17 cellular contexts compared by ENCODE assay signal in genomic region chrX:10649286-10649685, GRCh38.
"Had no signal": no experiment of that assay in that cellular context is flagged by ENCODE, and none has a peak within 500 bp of the region (broad histone marks: within the 10 kb centered on the region; RNA-seq: fewer than 3 reads in every experiment).

No MANE protein-coding gene starts in this region.

- H3K4me1 ChIP-seq: esophagus muscularis mucosa had no signal

- H3K36me3 ChIP-seq: esophagus muscularis mucosa had no signal

- H3K27me3 ChIP-seq: esophagus muscularis mucosa had no signal

- H3K4me1 Mint-ChIP-seq: activated CD4-positive, alpha-beta T cell treated with anti-CD3 and anti-CD28 coated beads for 36 hours; activated CD8-positive, alpha-beta memory T cell treated with anti-CD3 and anti-CD28 coated beads, Interleukin-2, amount 10 ng/mL, durations not matched to agents 7 days and 5 days; activated naive CD4-positive, alpha-beta T cell treated with anti-CD3 and anti-CD28 coated beads, Interleukin-2, amount 10 ng/mL, durations not matched to agents 7 days and 5 days had no signal

- H3K4me3 Mint-ChIP-seq: activated CD4-positive, alpha-beta memory T cell treated with anti-CD3 and anti-CD28 coated beads for 36 hours; activated CD4-positive, alpha-beta T cell treated with anti-CD3 and anti-CD28 coated beads for 36 hours; activated CD8-positive, alpha-beta memory T cell treated with anti-CD3 and anti-CD28 coated beads, Interleukin-2, amount 10 ng/mL, durations not matched to agents 7 days and 5 days; activated naive CD4-positive, alpha-beta T cell treated with anti-CD3 and anti-CD28 coated beads, Interleukin-2, amount 10 ng/mL, durations not matched to agents 7 days and 5 days; natural killer cell treated with Interleukin-12 subunit alpha and Interleukin-12 subunit beta and Interleukin-15 and Interleukin-18, amount 100 ng/mL, for 72 hours had no signal

- H3K9me3 ChIP-seq: esophagus muscularis mucosa had no signal

- DNase-seq: activated CD4-positive, alpha-beta memory T cell treated with anti-CD3 and anti-CD28 coated beads for 36 hours; activated CD4-positive, alpha-beta T cell treated with anti-CD3 and anti-CD28 coated beads for 36 hours; activated CD8-positive, alpha-beta memory T cell treated with anti-CD3 and anti-CD28 coated beads, Interleukin-2, amount 10 ng/mL, durations not matched to agents 7 days and 5 days; activated naive CD4-positive, alpha-beta T cell treated with anti-CD3 and anti-CD28 coated beads, Interleukin-2, amount 10 ng/mL, durations not matched to agents 7 days and 5 days; activated T-cell treated with anti-CD3 and anti-CD28 coated beads, Interleukin-2, amount 50 U/mL, for 1 hour; caudate nucleus; left colon; posterior cingulate gyrus; stimulated activated CD4-positive, alpha-beta T cell treated with anti-CD3 and anti-CD28 coated beads, Interleukin-4, amount 100 ng/mL, for 4 hours; stimulated activated CD8-positive, alpha-beta memory T cell treated with anti-CD3 and anti-CD28 coated beads, Interleukin-4, amount 100 ng/mL, for 48 hours; stimulated activated naive CD4-positive, alpha-beta T cell treated with Interleukin-2 at 50 U/mL for 16 hours; substantia nigra had no signal

- H3K27me3 Mint-ChIP-seq: activated CD4-positive, alpha-beta memory T cell treated with anti-CD3 and anti-CD28 coated beads for 36 hours; activated CD4-positive, alpha-beta T cell treated with anti-CD3 and anti-CD28 coated beads for 36 hours; activated CD8-positive, alpha-beta memory T cell treated with anti-CD3 and anti-CD28 coated beads, Interleukin-2, amount 10 ng/mL, durations not matched to agents 7 days and 5 days; type B pancreatic cell had no signal

- H3K27ac Mint-ChIP-seq: activated CD4-positive, alpha-beta memory T cell treated with anti-CD3 and anti-CD28 coated beads for 36 hours; activated CD4-positive, alpha-beta T cell treated with anti-CD3 and anti-CD28 coated beads for 36 hours; activated CD8-positive, alpha-beta memory T cell treated with anti-CD3 and anti-CD28 coated beads, Interleukin-2, amount 10 ng/mL, durations not matched to agents 7 days and 5 days; activated naive CD4-positive, alpha-beta T cell treated with anti-CD3 and anti-CD28 coated beads, Interleukin-2, amount 10 ng/mL, durations not matched to agents 7 days and 5 days; natural killer cell treated with Interleukin-12 subunit alpha and Interleukin-12 subunit beta and Interleukin-15 and Interleukin-18, amount 100 ng/mL, for 72 hours; type B pancreatic cell had no signal

- H3K36me3 Mint-ChIP-seq: activated CD4-positive, alpha-beta memory T cell treated with anti-CD3 and anti-CD28 coated beads for 36 hours; activated CD8-positive, alpha-beta memory T cell treated with anti-CD3 and anti-CD28 coated beads, Interleukin-2, amount 10 ng/mL, durations not matched to agents 7 days and 5 days; activated naive CD4-positive, alpha-beta T cell treated with anti-CD3 and anti-CD28 coated beads, Interleukin-2, amount 10 ng/mL, durations not matched to agents 7 days and 5 days; natural killer cell treated with Interleukin-12 subunit alpha and Interleukin-12 subunit beta and Interleukin-15 and Interleukin-18, amount 100 ng/mL, for 72 hours had no signal

- H3K4me3 ChIP-seq: coronary artery, esophagus muscularis mucosa, skin epidermis had no signal

- H3K27ac ChIP-seq: coronary artery, esophagus muscularis mucosa, skin epidermis had no signal

- H3K9me3 Mint-ChIP-seq: activated CD4-positive, alpha-beta memory T cell treated with anti-CD3 and anti-CD28 coated beads for 36 hours; activated naive CD4-positive, alpha-beta T cell treated with anti-CD3 and anti-CD28 coated beads, Interleukin-2, amount 10 ng/mL, durations not matched to agents 7 days and 5 days had no signal

- ATAC-seq: activated CD4-positive, alpha-beta T cell treated with anti-CD3 and anti-CD28 coated beads for 36 hours; activated CD8-positive, alpha-beta memory T cell treated with anti-CD3 and anti-CD28 coated beads, Interleukin-2, amount 10 ng/mL, durations not matched to agents 7 days and 5 days; left colon; natural killer cell treated with Interleukin-12 subunit alpha and Interleukin-12 subunit beta and Interleukin-15 and Interleukin-18, amount 100 ng/mL, for 72 hours had no signal
